Comparison of ENCODE assay signal across 11 cellular contexts in the genomic region with DNA sequence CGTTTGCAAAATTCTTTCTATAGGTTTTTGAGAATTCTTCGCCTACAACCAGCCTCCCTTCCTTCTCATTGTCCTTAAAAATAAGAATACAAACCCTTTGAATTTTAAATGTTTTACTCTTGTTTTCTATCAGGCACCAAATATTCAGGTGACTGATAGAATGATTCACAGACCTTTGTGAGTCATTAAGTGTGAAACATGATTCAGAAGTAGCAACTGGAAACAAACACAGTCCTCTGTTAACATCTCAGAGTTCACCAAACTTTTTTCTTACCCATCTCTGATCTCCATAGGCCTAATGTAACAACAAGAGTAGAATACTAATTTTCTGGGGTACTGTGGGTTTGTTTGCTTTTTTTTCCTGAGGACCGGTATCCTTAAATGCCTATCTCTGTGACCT.
DNase-seq lines count a peak whose midpoint lies in the region; ATAC-seq, FAIRE-seq and TF ChIP-seq lines count a peak whose summit lies in the region.
"Had no signal": no experiment of that assay in that cellular context is flagged by ENCODE, and none has a peak within 500 bp of the region (broad histone marks: within the 10 kb centered on the region; RNA-seq: fewer than 3 reads in every experiment).

No MANE protein-coding gene starts in this region.

- H3K9ac ChIP-seq in GM12878 (ENCODE audit: control insufficient read depth, insufficient read depth, low read length), result no peak overlapping the region

- H3K9me3 ChIP-seq in GM12878 (replicated peaks; ENCODE audit: control insufficient read depth, insufficient read depth, low read length) (no peaks in the 10 kb centered on the region), suprapubic skin (no peaks in the 10 kb centered on the region)

- no TSS peak for BruUV-seq in GM12878 (replicated peaks; lab: Mats Ljungman, UMichigan)

- H3K27me3 ChIP-seq in GM12878 (replicated peaks in 1 of 2; ENCODE audit: control insufficient read depth in 2 of 2, insufficient read depth in 2 of 2, low read length in 1 of 2) (no peaks in the 10 kb centered on the region), suprapubic skin (no peaks in the 10 kb centered on the region)

- H4K20me1 ChIP-seq in GM12878 (ENCODE audit: control insufficient read depth, insufficient read depth), result no peaks in the 10 kb centered on the region

- intact Hi-C loops in GM12878 (cut with micrococcal nuclease; ENCODE audit: unreplicated experiment), result no loop called here

- no peak for TF ChIP-seq CTCF in GM12878 (IDR thresholded peaks at IDR 0.05 in 2 of 3, conservative IDR thresholded peaks at IDR 0.05 in 1 of 3; ENCODE audit: control insufficient read depth in 2 of 3, extremely low read depth in 1 of 3, insufficient read depth in 1 of 3, low read depth in 3 of 3, low read length in 3 of 3)
- TF ChIP-seq CTCF in D721Med (IDR thresholded peaks at IDR 0.05; ENCODE audit: insufficient read depth, missing control alignments), result no peak
- TF ChIP-seq CTCF in suprapubic skin (IDR thresholded peaks at IDR 0.05), result no peak

- DNase-seq in EL, result peak; percentile 18
- no peak for DNase-seq in GM12878 (ENCODE audit: low read depth, low spot score)
- DNase-seq in myocyte (ENCODE audit: low read depth), result peak; percentile 41
- DNase-seq in SIG-M5 (lab: John Stamatoyannopoulos, UW), result no peak
- no peak for DNase-seq in D721Med (ENCODE audit: insufficient read length, low spot score)
- no peak for DNase-seq in suprapubic skin (ENCODE audit: low spot score in 2 of 2)
- DNase-seq: NCI-H187; stimulated activated naive B cell treated with anti-CD40 and anti-IgM and Interleukin-4, amounts not matched to agents 10 μg/mL and 1 μg/mL and 100 μg/mL, for 72 hours had no signal

- H3K4me3 ChIP-seq in GM12878 (no peak overlapping the region), suprapubic skin (no peak overlapping the region)

- POLR2A ChIA-PET in GM12878 (lab: Charles Lee), result no interaction called here

- H3K27ac ChIP-seq in GM12878 (ENCODE audit: control insufficient read depth, insufficient read depth) (no peak overlapping the region), suprapubic skin (no peak overlapping the region)
- H3K27ac ChIP-seq: HL-60 had no signal

- in situ Hi-C loops in GM12878 (cut with MboI), result no loop called here

- RAD21 ChIA-PET in GM12878 (lab: Charles Lee; ENCODE audit: unreplicated experiment), result no interaction called here

- H3K4me2 ChIP-seq in GM12878 (ENCODE audit: control insufficient read depth, insufficient read depth), result no peak overlapping the region

- CTCF ChIA-PET in GM12878 (lab: Yijun Ruan, JAX), result no interaction called here

- no peak for TF ChIP-seq POLR2A in GM12878 (IDR thresholded peaks at IDR 0.05; ENCODE audit: low read depth, low read length)
- no peak for TF ChIP-seq POLR2A in suprapubic skin (IDR thresholded peaks at IDR 0.05)

- no peak for FAIRE-seq in GM12878 (lab: Jason Lieb, UNC)
- FAIRE-seq in D721Med (lab: Jason Lieb, UNC), result no peak

- ATAC-seq in HG03460 (IDR thresholded peaks at IDR 0.05; ENCODE audit: unreplicated experiment) (peak; percentile 64), GM12878 (peak; percentile 57), GM18517 (IDR thresholded peaks at IDR 0.05; ENCODE audit: unreplicated experiment) (no peak)

- H2AFZ ChIP-seq in GM12878 (ENCODE audit: control insufficient read depth, low read depth, low read length), result no peak overlapping the region

- 67% methylated on average over 3 of the region's 3 CpGs for WGBS in GM12878 (ENCODE audit: insufficient coverage, insufficient replicate concordance, low lambda C conversion rate, missing lambda C conversion rate)
- WGBS in suprapubic skin, result 90% methylated on average over 3 of the region's 3 CpGs

- SMC1A ChIA-PET in GM12878 (lab: Charles Lee; ENCODE audit: uncharacterized antibody, unreplicated experiment), result no interaction called here

- H3K4me1 ChIP-seq in GM12878 (ENCODE audit: control insufficient read depth, insufficient read depth, low read length) (no peaks in the 10 kb centered on the region), suprapubic skin (no peaks in the 10 kb centered on the region)

- no peak for TF ChIP-seq RAD21 in GM12878 (IDR thresholded peaks at IDR 0.05; ENCODE audit: insufficient read depth, low read depth, low read length)

- TF ChIP-seq EP300 in GM12878 (IDR thresholded peaks at IDR 0.05; ENCODE audit: borderline replicate concordance in 1 of 2, control insufficient read depth in 1 of 2, low read depth in 2 of 2, low read length in 2 of 2), result no peak
- TF ChIP-seq EP300 in suprapubic skin (IDR thresholded peaks at IDR 0.05), result no peak

- H3K36me3 ChIP-seq in GM12878 (ENCODE audit: control insufficient read depth in 2 of 2, insufficient read depth in 2 of 2, low read length in 1 of 2) (no peaks in the 10 kb centered on the region; a peak in 1 of 4 replicates), suprapubic skin (no peaks in the 10 kb centered on the region)

- no peaks in the 10 kb centered on the region for H3K79me2 ChIP-seq in GM12878 (ENCODE audit: control insufficient read depth, insufficient read depth, low read length)

TF ChIP-seq in GM12878, 131 proteins besides CTCF, POLR2A, EP300 and RAD21:
- TF ChIP-seq SUPT20H (IDR thresholded peaks at IDR 0.05; ENCODE audit: borderline replicate concordance, control insufficient read depth, low read depth, low read length) (no peak), BHLHE40 (IDR thresholded peaks at IDR 0.05; ENCODE audit: borderline replicate concordance in 1 of 2, low read depth in 2 of 2, low read length in 1 of 2) (no peak), ZNF24 (IDR thresholded peaks at IDR 0.05) (no peak), LARP7 (IDR thresholded peaks at IDR 0.05) (no peak), BCL11A (IDR thresholded peaks at IDR 0.05; ENCODE audit: low read depth, low read length) (no peak)
- TF ChIP-seq, protein P1, sequence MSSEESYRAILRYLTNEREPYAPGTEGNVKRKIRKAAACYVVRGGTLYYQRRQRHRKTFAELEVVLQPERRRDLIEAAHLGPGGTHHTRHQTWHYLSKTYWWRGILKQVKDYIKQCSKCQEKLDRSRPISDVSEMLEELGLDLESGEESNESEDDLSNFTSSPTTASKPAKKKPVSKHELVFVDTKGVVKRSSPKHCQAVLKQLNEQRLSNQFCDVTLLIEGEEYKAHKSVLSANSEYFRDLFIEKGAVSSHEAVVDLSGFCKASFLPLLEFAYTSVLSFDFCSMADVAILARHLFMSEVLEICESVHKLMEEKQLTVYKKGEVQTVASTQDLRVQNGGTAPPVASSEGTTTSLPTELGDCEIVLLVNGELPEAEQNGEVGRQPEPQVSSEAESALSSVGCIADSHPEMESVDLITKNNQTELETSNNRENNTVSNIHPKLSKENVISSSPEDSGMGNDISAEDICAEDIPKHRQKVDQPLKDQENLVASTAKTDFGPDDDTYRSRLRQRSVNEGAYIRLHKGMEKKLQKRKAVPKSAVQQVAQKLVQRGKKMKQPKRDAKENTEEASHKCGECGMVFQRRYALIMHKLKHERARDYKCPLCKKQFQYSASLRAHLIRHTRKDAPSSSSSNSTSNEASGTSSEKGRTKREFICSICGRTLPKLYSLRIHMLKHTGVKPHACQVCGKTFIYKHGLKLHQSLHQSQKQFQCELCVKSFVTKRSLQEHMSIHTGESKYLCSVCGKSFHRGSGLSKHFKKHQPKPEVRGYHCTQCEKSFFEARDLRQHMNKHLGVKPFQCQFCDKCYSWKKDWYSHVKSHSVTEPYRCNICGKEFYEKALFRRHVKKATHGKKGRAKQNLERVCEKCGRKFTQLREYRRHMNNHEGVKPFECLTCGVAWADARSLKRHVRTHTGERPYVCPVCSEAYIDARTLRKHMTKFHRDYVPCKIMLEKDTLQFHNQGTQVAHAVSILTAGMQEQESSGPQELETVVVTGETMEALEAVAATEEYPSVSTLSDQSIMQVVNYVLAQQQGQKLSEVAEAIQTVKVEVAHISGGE (CRISPR knock-in tag; IDR thresholded peaks at IDR 0.05), result no peak

Comparison
In these comparisons a context has a peak if more than half of its experiments do, and no peak if none do; other contexts are left out.
1. DNase-seq: peak in EL (single experiment) and myocyte (single experiment); none in GM12878 (single experiment), SIG-M5 (single experiment), D721Med (single experiment) and suprapubic skin (0 of 2).